In genomic region chr2:65495250-65495649, GRCh38 we compare ENCODE assay signal across 37 cellular contexts.
"Had no signal": no experiment of that assay in that cellular context is flagged by ENCODE, and none has a peak within 500 bp of the region (broad histone marks: within the 10 kb centered on the region; RNA-seq: fewer than 3 reads in every experiment).

No MANE protein-coding gene starts in this region.

- H3K36me3 ChIP-seq: breast epithelium, Peyer's patch had no signal

- H3K9me3 ChIP-seq: body of pancreas, breast epithelium, Peyer's patch had no signal

- DNase-seq: activated CD4-positive, alpha-beta memory T cell treated with anti-CD3 and anti-CD28 coated beads, Interleukin-2, amount 10 ng/mL, durations not matched to agents 7 days and 5 days; activated CD4-positive, alpha-beta T cell treated with anti-CD3 and anti-CD28 coated beads for 1 hour; activated CD4-positive, alpha-beta T cell treated with anti-CD3 and anti-CD28 coated beads for 48 hours; activated CD4-positive, CD25-positive, alpha-beta regulatory T cell; activated CD8-positive, alpha-beta memory T cell treated with anti-CD3 and anti-CD28 coated beads for 24 hours; activated CD8-positive, alpha-beta memory T cell treated with anti-CD3 and anti-CD28 coated beads, Interleukin-2, amount 10 ng/mL, durations not matched to agents 7 days and 5 days; activated CD8-positive, alpha-beta memory T cell treated with anti-CD3 and anti-CD28 coated beads, Interleukin-2, amount 50 U/mL, for 48 hours; activated effector memory CD4-positive, alpha-beta T cell treated with anti-CD3 and anti-CD28 coated beads, Interleukin-2, amount 50 U/mL, for 16 hours; activated naive CD4-positive, alpha-beta T cell; activated naive CD4-positive, alpha-beta T cell treated with anti-CD3 and anti-CD28 coated beads, Interleukin-2, amount 50 U/mL, for 16 hours; activated naive CD8-positive, alpha-beta T cell treated with anti-CD3 and anti-CD28 coated beads for 36 hours; activated T-cell treated with anti-CD3 and anti-CD28 coated beads, Interleukin-2, amount 50 U/mL, for 48 hours; amniotic stem cell; aorta; body of pancreas; Kasumi-1; KG1; MM.1S; MV-4-11; NCI-H1092; NCI-H1436 treated with DMSO at 0.1 percent for 48 hours; NCI-H1694 treated with DMSO at 0.1 percent for 48 hours; NCI-H2029 treated with DMSO at 0.1 percent for 48 hours; NCI-H2107; NCI-H2171; NCI-H510A; NCI-H526 treated with DMSO at 0.1 percent for 48 hours; NCI-H82; Peyer's patch; SIG-M5; SW 1271; T-helper 1 cell; T-helper 2 cell; T-helper 9 cell had no signal

- H3K4me1 ChIP-seq: body of pancreas, breast epithelium, Peyer's patch had no signal

- H3K4me3 ChIP-seq: body of pancreas, breast epithelium, Peyer's patch had no signal

- H3K27me3 ChIP-seq: body of pancreas, breast epithelium, Peyer's patch had no signal

- H3K27ac ChIP-seq: body of pancreas, breast epithelium, Peyer's patch, RWPE1, VCaP had no signal
